Comparison of ENCODE assay signal across 2 cellular contexts in the genomic region with DNA sequence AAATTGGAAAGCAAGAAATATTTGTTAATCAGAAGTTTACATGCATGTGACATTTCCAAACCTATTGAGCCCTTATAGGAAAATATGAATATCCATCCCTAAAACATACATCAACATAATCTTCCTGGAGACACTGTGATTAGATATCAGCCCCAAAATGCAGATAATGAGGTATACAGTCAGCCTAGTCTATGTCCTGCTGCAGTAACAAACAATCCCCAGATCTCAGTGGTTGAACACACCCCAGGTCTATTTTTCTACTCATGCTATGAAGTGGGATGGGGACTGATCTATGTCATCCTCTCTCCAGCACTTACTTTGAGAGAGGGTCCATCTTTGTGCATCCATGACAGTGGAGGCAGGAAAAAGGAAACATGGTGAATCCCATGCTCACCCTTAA.
TF ChIP-seq lines count a peak whose summit lies in the region.

No MANE protein-coding gene starts in this region.

TF ChIP-seq in HepG2, 621 proteins besides CTCF, POLR2A, EP300 and RAD21:
- TF ChIP-seq HINFP (CRISPR knock-in tag; IDR thresholded peaks at IDR 0.05; ENCODE audit: low read depth) (no peak), SMAD9 (CRISPR knock-in tag; IDR thresholded peaks at IDR 0.05) (no peak), ZNF12 (CRISPR knock-in tag; IDR thresholded peaks at IDR 0.05) (peak; percentile 75)

TF ChIP-seq in K562, 482 proteins besides CTCF, POLR2A, EP300 and RAD21:
- TF ChIP-seq PHF21A (IDR thresholded peaks at IDR 0.05; ENCODE audit: borderline replicate concordance, low read depth) (no peak), ZNF12 (CRISPR knock-in tag; IDR thresholded peaks at IDR 0.05) (peak; percentile 95)
